8 cellular contexts compared by ENCODE assay signal in genomic region chr3:47324278-47324865, GRCh38. TPM values are rescaled to one million over a fixed set of nuclear protein-coding genes. Genes with fewer than 3 reads are reported as not detected.
DNase-seq lines count a peak whose midpoint lies in the region; ATAC-seq and TF ChIP-seq lines count a peak whose summit lies in the region.

No MANE protein-coding gene starts in this region.

- H3K27ac ChIP-seq in WERI-Rb-1 = no peak overlapping the region

- H3K27me3 ChIP-seq in WERI-Rb-1 (ENCODE audit: insufficient read depth, low read depth, severe bottlenecking) (no peaks in the 10 kb centered on the region), kidney epithelial cell (ENCODE audit: control insufficient read depth, insufficient read depth, low read length) (no peaks in the 10 kb centered on the region)

- H3K9me3 ChIP-seq in WERI-Rb-1 (ENCODE audit: severe bottlenecking) = no peaks in the 10 kb centered on the region

- no peak overlapping the region for H3K4me3 ChIP-seq in WERI-Rb-1 (ENCODE audit: low read depth, low read length)
- H3K4me3 ChIP-seq in kidney epithelial cell (ENCODE audit: low read depth, low read length) = no peak overlapping the region

- DNase-seq in NCI-H446 (lab: John Stamatoyannopoulos, UW) (peak; percentile 26 to 45), NCI-H446 treated with DMSO at 0.1 percent for 48 hours (lab: John Stamatoyannopoulos, UW) (no peak), NCI-H2029 (lab: John Stamatoyannopoulos, UW) (peak; percentile 67), WERI-Rb-1 (peak; percentile 76), kidney epithelial cell (ENCODE audit: low read depth) (no peak)
- DNase-seq in central memory CD4-positive, alpha-beta T cell = peak; percentile 43
- peak; percentile 27 for DNase-seq in stimulated activated CD4-positive, alpha-beta T cell treated with anti-CD3 and anti-CD28 coated beads, Interleukin-4, amount 100 ng/mL, for 1 hour

- H3K36me3 ChIP-seq in WERI-Rb-1 = peaks cover 44% of the 10 kb centered on the region
- H3K36me3 ChIP-seq in kidney epithelial cell (ENCODE audit: control insufficient read depth, insufficient read depth, low read length) = no peaks in the 10 kb centered on the region

- ATAC-seq in HG03457 (IDR thresholded peaks at IDR 0.05; ENCODE audit: unreplicated experiment) = no peak

- TF ChIP-seq CTCF in WERI-Rb-1 (IDR thresholded peaks at IDR 0.05; ENCODE audit: low read depth, low read length) = peak; percentile 76
- peak; percentile 73 for TF ChIP-seq CTCF in kidney epithelial cell (IDR thresholded peaks at IDR 0.05; ENCODE audit: insufficient read depth, low read length, poor library complexity, severe bottlenecking)

RNA-seq across cellular contexts. Expression of gene KLHL18, which starts 41.6 kb away (rescaled TPM):
- 21.5 and 26.3 TPM in 2 replicates for total RNA-seq in kidney epithelial cell

RNA-seq across cellular contexts. Expression of gene KIF9, which starts 41.8 kb away (rescaled TPM):
- total RNA-seq in kidney epithelial cell = 7.1 and 14.5 TPM in 2 replicates

RNA-seq across cellular contexts. Expression of gene PTPN23, which starts 56.4 kb away (rescaled TPM):
- 20.9 and 31.1 TPM in 2 replicates for total RNA-seq in kidney epithelial cell

Comparison
In these comparisons a context has a peak if more than half of its experiments do, and no peak if none do; other contexts are left out.
1. DNase-seq: peak in NCI-H446 (2 of 2), NCI-H2029 (single experiment), WERI-Rb-1 (single experiment), central memory CD4-positive, alpha-beta T cell (single experiment) and stimulated activated CD4-positive, alpha-beta T cell treated with anti-CD3 and anti-CD28 coated beads, Interleukin-4, amount 100 ng/mL, for 1 hour (single experiment); none in NCI-H446 treated with DMSO at 0.1 percent for 48 hours (single experiment) and kidney epithelial cell (single experiment).